In genomic region chr10:81200801-81201200, GRCh38 we compare ENCODE assay signal across 28 cellular contexts.
"Had no signal": no experiment of that assay in that cellular context is flagged by ENCODE, and none has a peak within 500 bp of the region (broad histone marks: within the 10 kb centered on the region; RNA-seq: fewer than 3 reads in every experiment).

No MANE protein-coding gene starts in this region.

- H3K4me1 ChIP-seq: colonic mucosa, esophagus muscularis mucosa, esophagus squamous epithelium, foreskin keratinocyte, gastrocnemius medialis, gastroesophageal sphincter, heart left ventricle, heart right ventricle had no signal

- H3K27me3 ChIP-seq: colonic mucosa, dorsolateral prefrontal cortex, esophagus muscularis mucosa, esophagus squamous epithelium, foreskin keratinocyte, gastrocnemius medialis, gastroesophageal sphincter, heart left ventricle, heart right ventricle had no signal

- FAIRE-seq: colon, endometrium, endothelial cell of umbilical vein, frontal cortex had no signal

- H3K9me3 ChIP-seq: colonic mucosa, esophagus muscularis mucosa, esophagus squamous epithelium, gastrocnemius medialis, gastroesophageal sphincter, heart left ventricle, heart right ventricle had no signal

- H3K4me3 ChIP-seq: colonic mucosa, coronary artery, dorsolateral prefrontal cortex, esophagus muscularis mucosa, esophagus squamous epithelium, gastrocnemius medialis, gastroesophageal sphincter, heart left ventricle, heart right ventricle had no signal

- H3K36me3 ChIP-seq: colonic mucosa, esophagus muscularis mucosa, esophagus squamous epithelium, gastrocnemius medialis, gastroesophageal sphincter, heart left ventricle, heart right ventricle had no signal

- ATAC-seq: effector memory CD8-positive, alpha-beta T cell; esophagus mucosa; foreskin keratinocyte; gastrocnemius medialis; gastroesophageal sphincter; heart left ventricle; heart right ventricle had no signal

- DNase-seq: colonic mucosa; cortex of kidney; dermis blood vessel endothelial cell; dorsolateral prefrontal cortex; effector CD4-positive, alpha-beta T cell; effector CD8-positive, alpha-beta T cell; effector memory CD4-positive, alpha-beta T cell; effector memory CD8-positive, alpha-beta T cell; endodermal cell; erythroblast; esophagus squamous epithelium; foreskin fibroblast; foreskin keratinocyte; foreskin melanocyte; gastrocnemius medialis; glutamatergic neuron; head of caudate nucleus; heart left ventricle; heart right ventricle had no signal

- H3K27ac ChIP-seq: colonic mucosa, coronary artery, dorsolateral prefrontal cortex, epithelial cell of prostate, esophagus muscularis mucosa, esophagus squamous epithelium, foreskin keratinocyte, gastrocnemius medialis, gastroesophageal sphincter, heart left ventricle, heart right ventricle had no signal
